In the genomic region with DNA sequence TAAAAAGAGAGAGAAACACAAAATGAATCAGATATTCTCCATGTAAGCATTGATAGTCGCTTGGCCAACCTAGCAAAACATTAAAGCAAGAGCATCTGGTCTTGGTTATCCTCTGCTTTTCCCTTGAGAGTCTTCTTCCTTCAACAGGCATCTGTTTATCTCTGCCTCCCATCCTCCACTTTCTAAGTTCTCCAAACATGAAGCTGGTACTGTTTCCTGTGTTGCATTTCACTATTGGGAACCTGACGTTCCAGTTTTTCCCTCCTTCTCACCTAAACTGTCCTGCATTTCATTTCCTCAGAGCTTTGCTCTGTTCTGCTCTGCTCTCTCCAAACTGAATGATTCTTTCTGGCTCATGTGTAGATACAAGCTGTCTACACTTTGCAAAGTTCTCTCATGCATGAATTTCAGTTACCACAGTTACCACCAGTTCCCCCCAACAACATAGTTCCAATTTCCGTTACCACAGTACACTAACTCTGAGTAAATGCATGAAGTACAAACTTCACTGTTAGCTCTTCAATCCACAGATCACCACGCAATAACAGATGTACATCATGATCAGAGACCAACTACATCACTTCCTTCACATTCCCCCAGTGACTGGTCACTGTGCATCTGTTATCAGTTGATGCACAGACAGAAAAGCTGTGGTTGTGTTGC, we compare ENCODE assay signal across 9 cellular contexts.
A peak's percentile ranks its signal among the peaks of the same experiment; 100 is the strongest.
DNase-seq lines count a peak whose midpoint lies in the region; ATAC-seq and TF ChIP-seq lines count a peak whose summit lies in the region.
"Had no signal": no experiment of that assay in that cellular context is flagged by ENCODE, and none has a peak within 500 bp of the region (broad histone marks: within the 10 kb centered on the region; RNA-seq: fewer than 3 reads in every experiment).

No MANE protein-coding gene starts in this region.

- no peaks in the 10 kb centered on the region for H3K9me3 Mint-ChIP-seq in progenitor cell of endocrine pancreas (ENCODE audit: low read depth)
- H3K9me3 Mint-ChIP-seq in activated T-cell treated with anti-CD3 and anti-CD28 coated beads, Interleukin-2, amount 50 U/mL, for 4 hours, result no peaks in the 10 kb centered on the region

- no peaks in the 10 kb centered on the region for H4K20me1 ChIP-seq in MM.1S (ENCODE audit: insufficient read depth, low read length)

- peaks cover 4% of the 10 kb centered on the region for H3K27me3 Mint-ChIP-seq in progenitor cell of endocrine pancreas
- H3K27me3 Mint-ChIP-seq in activated T-cell treated with anti-CD3 and anti-CD28 coated beads, Interleukin-2, amount 50 U/mL, for 4 hours (ENCODE audit: low read depth), result peaks cover 6% of the 10 kb centered on the region

- H3K4me3 ChIP-seq in fibroblast of villous mesenchyme (ENCODE audit: low read depth, low read length), result no peak overlapping the region
- H3K4me3 ChIP-seq in MM.1S (ENCODE audit: low read length), result no peak overlapping the region
- H3K4me3 ChIP-seq: stomach had no signal

- DNase-seq in GM13976 (ENCODE audit: low spot score) (peak; percentile 62), fibroblast of villous mesenchyme (ENCODE audit: low read depth) (peak; percentile 2), progenitor cell of endocrine pancreas (ENCODE audit: low spot score, unreplicated experiment) (no peak), amniotic stem cell (lab: John Stamatoyannopoulos, UW) (no peak), MM.1S (no peak)
- DNase-seq in activated T-cell treated with anti-CD3 and anti-CD28 coated beads, Interleukin-2, amount 50 U/mL, for 4 hours, result no peak
- DNase-seq: stomach had no signal

- no peaks in the 10 kb centered on the region for H3K79me2 ChIP-seq in MM.1S (ENCODE audit: low read length)

- no peaks in the 10 kb centered on the region for H3K9me3 ChIP-seq in MM.1S (replicated peaks; ENCODE audit: insufficient read depth, low read length)
- H3K9me3 ChIP-seq: stomach had no signal

- no peaks in the 10 kb centered on the region for H3K9me2 ChIP-seq in MM.1S (replicated peaks; ENCODE audit: insufficient read depth, low read length)

- H3F3A ChIP-seq in MM.1S (ENCODE audit: insufficient read depth, low read length), result no peaks in the 10 kb centered on the region

- H3K27ac ChIP-seq in MM.1S (ENCODE audit: low read length), result no peak overlapping the region
- H3K27ac ChIP-seq: stomach had no signal

- H3K27ac Mint-ChIP-seq in progenitor cell of endocrine pancreas, result no peak overlapping the region

- H3K4me1 ChIP-seq in MM.1S (ENCODE audit: low read length), result no peaks in the 10 kb centered on the region

- no peak for TF ChIP-seq CTCF in GM13976 (IDR thresholded peaks at IDR 0.05; ENCODE audit: borderline replicate concordance, control extremely low read depth, extremely low read depth, insufficient read depth, missing control alignments)
- TF ChIP-seq CTCF in fibroblast of villous mesenchyme (IDR thresholded peaks at IDR 0.05; ENCODE audit: insufficient read depth, low read depth, low read length), result no peak
- TF ChIP-seq CTCF in progenitor cell of endocrine pancreas (IDR thresholded peaks at IDR 0.05; ENCODE audit: unreplicated experiment), result no peak
- no peak for TF ChIP-seq CTCF in MM.1S (IDR thresholded peaks at IDR 0.05; ENCODE audit: low read length)

- H3K4me2 ChIP-seq in MM.1S (ENCODE audit: low read depth, low read length), result no peak overlapping the region

- no peaks in the 10 kb centered on the region for H3K4me1 Mint-ChIP-seq in progenitor cell of endocrine pancreas (ENCODE audit: low read depth)
- H3K4me1 Mint-ChIP-seq in activated T-cell treated with anti-CD3 and anti-CD28 coated beads, Interleukin-2, amount 50 U/mL, for 4 hours (ENCODE audit: low read depth), result no peaks in the 10 kb centered on the region

- no peaks in the 10 kb centered on the region for H3K36me3 ChIP-seq in MM.1S (replicated peaks; ENCODE audit: insufficient read depth, low read length)
- H3K36me3 ChIP-seq: stomach had no signal

- no peak overlapping the region for H2AFZ ChIP-seq in MM.1S (ENCODE audit: low read length)

- ATAC-seq in GM21447 (IDR thresholded peaks at IDR 0.05; ENCODE audit: unreplicated experiment) (peak; percentile 98), HG03469 (IDR thresholded peaks at IDR 0.05; ENCODE audit: unreplicated experiment) (peak; percentile 95)
- ATAC-seq in activated T-cell treated with anti-CD3 and anti-CD28 coated beads, Interleukin-2, amount 50 U/mL, for 4 hours, result no peak

- H3K27me3 ChIP-seq in MM.1S (replicated peaks; ENCODE audit: insufficient read depth, low read length), result no peaks in the 10 kb centered on the region
- H3K27me3 ChIP-seq: stomach had no signal

- H3K36me3 Mint-ChIP-seq in progenitor cell of endocrine pancreas (ENCODE audit: insufficient read depth), result no peaks in the 10 kb centered on the region
- H3K36me3 Mint-ChIP-seq in activated T-cell treated with anti-CD3 and anti-CD28 coated beads, Interleukin-2, amount 50 U/mL, for 4 hours (ENCODE audit: insufficient read depth), result no peaks in the 10 kb centered on the region

- H3K4me3 Mint-ChIP-seq in progenitor cell of endocrine pancreas (ENCODE audit: low read depth), result no peak overlapping the region
- no peak overlapping the region for H3K4me3 Mint-ChIP-seq in activated T-cell treated with anti-CD3 and anti-CD28 coated beads, Interleukin-2, amount 50 U/mL, for 4 hours

- in situ Hi-C loops in GM13976 (cut with MboI; ENCODE audit: low sequenced_read_pairs, unreplicated experiment), result no loop called here

- no peak overlapping the region for H3K9ac ChIP-seq in MM.1S (ENCODE audit: low read length)

Comparison
In these comparisons a context has a peak if more than half of its experiments do, and no peak if none do; other contexts are left out.
1. DNase-seq: peak in GM13976 (single experiment) and fibroblast of villous mesenchyme (single experiment); none in progenitor cell of endocrine pancreas (single experiment), activated T-cell treated with anti-CD3 and anti-CD28 coated beads, Interleukin-2, amount 50 U/mL, for 4 hours (single experiment), amniotic stem cell (single experiment) and MM.1S (single experiment).
2. ATAC-seq: peak in GM21447 (single experiment) and HG03469 (single experiment); none in activated T-cell treated with anti-CD3 and anti-CD28 coated beads, Interleukin-2, amount 50 U/mL, for 4 hours (0 of 2).